8 cellular contexts compared by ENCODE assay signal in the genomic region with DNA sequence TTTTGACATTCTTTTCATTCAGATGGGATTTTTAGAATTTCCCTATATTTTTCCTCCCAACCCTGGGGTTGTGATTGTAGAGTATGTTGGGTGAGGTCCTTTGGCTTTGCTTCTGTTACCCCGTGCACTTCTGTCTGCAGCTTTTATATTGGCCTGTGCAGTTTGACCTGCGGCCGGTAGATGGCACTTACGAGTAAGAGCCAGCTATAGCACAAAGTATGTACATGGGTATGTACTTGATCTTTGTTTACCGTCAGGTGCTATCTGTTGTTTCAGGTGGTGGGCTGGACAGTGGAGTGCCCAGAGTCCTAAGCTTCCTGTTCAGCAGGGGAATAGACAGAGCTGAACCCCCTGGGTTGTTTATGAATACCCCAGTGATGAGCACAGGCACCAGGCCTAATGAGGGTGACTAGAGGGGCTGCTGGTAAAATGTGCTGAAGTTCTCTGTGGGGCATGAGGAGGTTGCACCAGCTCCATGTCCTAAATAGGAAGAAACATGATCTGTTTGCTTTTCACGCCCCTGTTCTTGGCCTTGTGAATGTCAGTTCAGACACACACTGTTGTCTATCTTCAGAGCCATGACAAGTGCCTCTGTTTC. TPM values are rescaled to one million over a fixed set of nuclear protein-coding genes. Genes with fewer than 3 reads are reported as not detected.
DNase-seq lines count a peak whose midpoint lies in the region; ATAC-seq and TF ChIP-seq lines count a peak whose summit lies in the region.

No MANE protein-coding gene starts in this region.

- no peaks in the 10 kb centered on the region for H3K79me2 ChIP-seq in neural cell (replicated peaks; ENCODE audit: insufficient read depth, low read length)

- no peak for TF ChIP-seq EP300 in neural cell (conservative IDR thresholded peaks at IDR 0.05; ENCODE audit: poor library complexity, severe bottlenecking)

- ATAC-seq in GM18858 (IDR thresholded peaks at IDR 0.05; ENCODE audit: unreplicated experiment) (peak; percentile 89), HG02938 (IDR thresholded peaks at IDR 0.05; ENCODE audit: unreplicated experiment) (peak; percentile 93)

- no peaks in the 10 kb centered on the region for H3K9me2 ChIP-seq in neural cell (ENCODE audit: insufficient read depth, low read length)

- H3K36me3 ChIP-seq in neural cell (ENCODE audit: insufficient read depth, low read length): no peaks in the 10 kb centered on the region

- no peaks in the 10 kb centered on the region for H3K9me3 ChIP-seq in neural cell (ENCODE audit: low read length)

- H3K9ac ChIP-seq in neural cell (ENCODE audit: low read length): no peak overlapping the region

- no peak for TF ChIP-seq RAD21 in neural cell (conservative IDR thresholded peaks at IDR 0.05)

- no peak overlapping the region for H2AFZ ChIP-seq in neural cell (ENCODE audit: low read depth, low read length)

- no peaks in the 10 kb centered on the region for H4K20me1 ChIP-seq in neural cell (ENCODE audit: insufficient read depth)

- H3K4me3 ChIP-seq in coronary artery (no peak overlapping the region), neural cell (ENCODE audit: low read length) (no peak overlapping the region)

- no peak overlapping the region for H3K27ac ChIP-seq in coronary artery
- no peak overlapping the region for H3K27ac ChIP-seq in neural cell (ENCODE audit: low read length)

- no peak overlapping the region for H3K4me2 ChIP-seq in neural cell (ENCODE audit: low read length)

- TF ChIP-seq CTCF in coronary artery (IDR thresholded peaks at IDR 0.05) (peak; percentile 37), neural cell (IDR thresholded peaks at IDR 0.05; ENCODE audit: poor library complexity, severe bottlenecking) (peak; percentile 21)

- H3K27me3 ChIP-seq in neural cell (ENCODE audit: insufficient read depth, low read depth, low read length): no peaks in the 10 kb centered on the region

- H3F3A ChIP-seq in neural cell (ENCODE audit: insufficient read depth, low read length, poor library complexity, severe bottlenecking): no peaks in the 10 kb centered on the region

- peak; percentile 38 for DNase-seq in CMK (ENCODE audit: low read depth)
- DNase-seq in NCI-H510A (lab: John Stamatoyannopoulos, UW): peak; percentile 36
- DNase-seq in coronary artery (ENCODE audit: low spot score): no peak
- DNase-seq in NCI-H2107 treated with DMSO at 0.1 percent for 48 hours (lab: John Stamatoyannopoulos, UW; ENCODE audit: unreplicated experiment): no peak
- no peak for DNase-seq in stimulated activated naive CD4-positive, alpha-beta T cell (lab: John Stamatoyannopoulos, UW)

TF ChIP-seq in neural cell, 6 proteins besides CTCF, POLR2A, EP300 and RAD21:
- TF ChIP-seq POLR2AphosphoS5 (IDR thresholded peaks at IDR 0.05): no peak
- no peak for TF ChIP-seq SMC3 (conservative IDR thresholded peaks at IDR 0.05; ENCODE audit: poor library complexity)
- TF ChIP-seq MXI1 (conservative IDR thresholded peaks at IDR 0.05; ENCODE audit: poor library complexity, severe bottlenecking): no peak
- TF ChIP-seq REST (IDR thresholded peaks at IDR 0.05; ENCODE audit: borderline replicate concordance): no peak
- no peak for TF ChIP-seq EZH2 (IDR thresholded peaks at IDR 0.05; ENCODE audit: borderline replicate concordance, insufficient read depth, low read length, poor library complexity, severe bottlenecking)
- TF ChIP-seq TAF1 (IDR thresholded peaks at IDR 0.05; ENCODE audit: low read depth): no peak

RNA-seq across cellular contexts. Expression of gene THUMPD2, which starts 58.9 kb away (rescaled TPM):
- polyA plus RNA-seq in neural cell: 20.0 and 24.7 TPM in 2 replicates
- 12.2 and 13.8 TPM in 2 replicates for polyA minus RNA-seq in neural cell

Comparison
In these comparisons a context has a peak if more than half of its experiments do, and no peak if none do; other contexts are left out.
1. DNase-seq: peak in CMK (single experiment) and NCI-H510A (single experiment); none in coronary artery (single experiment), NCI-H2107 treated with DMSO at 0.1 percent for 48 hours (single experiment) and stimulated activated naive CD4-positive, alpha-beta T cell (0 of 6).